ENCODE assay signal across 26 cellular contexts in the genomic region with DNA sequence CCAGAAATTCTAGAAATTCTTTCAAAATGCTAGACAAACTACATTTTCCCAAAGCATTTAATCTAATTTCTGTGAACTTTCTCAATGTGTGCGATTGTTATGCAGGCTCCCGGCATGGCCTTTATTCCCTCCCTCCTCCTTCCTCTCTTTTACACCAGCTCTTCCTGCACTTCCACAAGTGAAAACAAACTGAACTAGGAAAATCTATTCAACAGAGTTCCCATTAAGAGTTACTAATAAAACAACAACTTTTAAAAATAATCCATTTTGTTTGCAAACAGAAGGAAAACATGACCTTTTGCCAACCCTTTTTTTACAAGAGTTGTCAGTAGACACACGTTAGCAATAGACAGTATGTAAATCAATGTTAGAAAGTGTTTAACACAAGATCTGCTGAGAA.
A peak's percentile ranks its signal among the peaks of the same experiment; 100 is the strongest.
DNase-seq lines count a peak whose midpoint lies in the region; ATAC-seq and TF ChIP-seq lines count a peak whose summit lies in the region.
"Had no signal": no experiment of that assay in that cellular context is flagged by ENCODE, and none has a peak within 500 bp of the region (broad histone marks: within the 10 kb centered on the region; RNA-seq: fewer than 3 reads in every experiment).

No MANE protein-coding gene starts in this region.

- H2AFZ ChIP-seq in Karpas-422 (ENCODE audit: low read length), result no peak overlapping the region

- H3K9me2 ChIP-seq in Karpas-422 (replicated peaks; ENCODE audit: insufficient read depth, low read length), result no peaks in the 10 kb centered on the region

- H3K9ac ChIP-seq in Karpas-422 (ENCODE audit: low read length), result no peak overlapping the region

- no peak for DNase-seq in activated naive CD8-positive, alpha-beta T cell treated with anti-CD3 and anti-CD28 coated beads for 36 hours
- DNase-seq in activated naive CD4-positive, alpha-beta T cell treated with anti-CD3 and anti-CD28 coated beads, Interleukin-2, amount 50 U/mL, for 72 hours (ENCODE audit: low spot score in 2 of 2), result no peak
- DNase-seq in right lobe of liver (no peak), thyroid gland (no peak), Karpas-422 (no peak)
- DNase-seq: ACHN; activated CD4-positive, alpha-beta T cell treated with anti-CD3 and anti-CD28 coated beads, Interleukin-2, amount 50 U/mL, for 48 hours; activated T-cell treated with anti-CD3 and anti-CD28 coated beads, Interleukin-2, amount 50 U/mL, for 72 hours; amniotic stem cell; immature natural killer cell; lower lobe of right lung; MM.1S; NCI-H1694; NCI-H748 treated with DMSO at 0.1 percent for 48 hours; OCI-M1; ovary; SHP77; stimulated activated CD4-positive, alpha-beta T cell treated with anti-CD3 and anti-CD28 coated beads, Interleukin-4, amount 100 ng/mL, for 24 hours had no signal

- H3K9me3 Mint-ChIP-seq in activated naive CD8-positive, alpha-beta T cell (ENCODE audit: low read depth), result no peaks in the 10 kb centered on the region
- no peaks in the 10 kb centered on the region for H3K9me3 Mint-ChIP-seq in activated naive CD8-positive, alpha-beta T cell treated with anti-CD3 and anti-CD28 coated beads for 36 hours
- no peaks in the 10 kb centered on the region for H3K9me3 Mint-ChIP-seq in activated naive CD4-positive, alpha-beta T cell treated with anti-CD3 and anti-CD28 coated beads, Interleukin-2, amount 50 U/mL, for 72 hours
- H3K9me3 Mint-ChIP-seq: activated T-cell treated with anti-CD3 and anti-CD28 coated beads, Interleukin-2, amount 50 U/mL, for 72 hours; immature natural killer cell; T-helper 1 cell treated with Interleukin-12 subunit alpha and Interleukin-12 subunit beta and Interleukin-4 antibody, amounts not matched to agents 30 μg/mL and 1 μg/mL, for 36 hours had no signal

- H3K36me3 Mint-ChIP-seq in activated naive CD8-positive, alpha-beta T cell, result no peaks in the 10 kb centered on the region
- H3K36me3 Mint-ChIP-seq in activated naive CD8-positive, alpha-beta T cell treated with anti-CD3 and anti-CD28 coated beads for 36 hours, result peaks cover 13% of the 10 kb centered on the region
- H3K36me3 Mint-ChIP-seq in activated naive CD4-positive, alpha-beta T cell treated with anti-CD3 and anti-CD28 coated beads, Interleukin-2, amount 50 U/mL, for 72 hours, result peaks cover 0 to 7% of the 10 kb centered on the region in 2 donors
- H3K36me3 Mint-ChIP-seq: immature natural killer cell had no signal

- peaks cover 90% of the 10 kb centered on the region for H3K4me1 Mint-ChIP-seq in activated naive CD8-positive, alpha-beta T cell (ENCODE audit: low read depth)
- peaks cover 87% of the 10 kb centered on the region for H3K4me1 Mint-ChIP-seq in activated naive CD8-positive, alpha-beta T cell treated with anti-CD3 and anti-CD28 coated beads for 36 hours

- H3K4me1 ChIP-seq in right lobe of liver (peaks cover 0 to 47% (median 24%) of the 10 kb centered on the region in 4 donors), thyroid gland (peaks cover 66 to 83% of the 10 kb centered on the region in 2 donors), Karpas-422 (ENCODE audit: low read length) (peaks cover 77% of the 10 kb centered on the region)

- intact Hi-C loops in right lobe of liver (cut with DNase I) (no loop called here), thyroid gland (cut with DNase I) (loop anchor here (10.0 kb wide), 1 partner anchor 97 kb away; the partner anchor contains the start of gene FOXO1)

- peak overlapping the region in 2 of 3 donors; percentile 12 to 29 for H3K27ac ChIP-seq in right lobe of liver
- peak overlapping the region; percentile 26 to 72 (median 56) for H3K27ac ChIP-seq in thyroid gland
- no peak overlapping the region for H3K27ac ChIP-seq in Karpas-422 (ENCODE audit: low read length)
- H3K27ac ChIP-seq: C4-2B, lower lobe of right lung, VCaP had no signal

- no peak overlapping the region for H3K4me2 ChIP-seq in Karpas-422 (ENCODE audit: low read depth, low read length, poor library complexity, severe bottlenecking)

- H3K9me3 ChIP-seq in right lobe of liver, result no peaks in the 10 kb centered on the region
- H3K9me3 ChIP-seq in thyroid gland, result no peaks in the 10 kb centered on the region
- H3K9me3 ChIP-seq in Karpas-422 (ENCODE audit: low read length), result no peaks in the 10 kb centered on the region
- H3K9me3 ChIP-seq: HAP-1, lower lobe of right lung, ovary had no signal

- H4K20me1 ChIP-seq in Karpas-422 (ENCODE audit: insufficient read depth, low read depth, low read length), result peaks cover 69% of the 10 kb centered on the region

- TF ChIP-seq CTCF in right lobe of liver (IDR thresholded peaks at IDR 0.05) (no peak), thyroid gland (IDR thresholded peaks at IDR 0.05) (no peak)

- 19% methylated on average over 3 of the region's 3 CpGs for WGBS in right lobe of liver (ENCODE audit: insufficient coverage, low coverage, low lambda C conversion rate, missing lambda C conversion rate)
- WGBS in thyroid gland, 2 donors, result 18 to 23% methylated on average over 3 of the region's 3 CpGs

- no peak for ATAC-seq in activated naive CD4-positive, alpha-beta T cell treated with anti-CD3 and anti-CD28 coated beads, Interleukin-2, amount 50 U/mL, for 72 hours
- ATAC-seq in right lobe of liver (no peak), HG03457 (IDR thresholded peaks at IDR 0.05; ENCODE audit: unreplicated experiment) (no peak), HG03342 (IDR thresholded peaks at IDR 0.05; ENCODE audit: unreplicated experiment) (no peak)
- ATAC-seq: activated T-cell treated with anti-CD3 and anti-CD28 coated beads, Interleukin-2, amount 50 U/mL, for 72 hours; lower lobe of right lung had no signal

- peaks cover 96% of the 10 kb centered on the region for H3K79me2 ChIP-seq in Karpas-422 (ENCODE audit: low read length)

- H3K4me3 ChIP-seq in right lobe of liver (no peak overlapping the region), thyroid gland (replicated peaks in 1 of 3) (no peak overlapping the region), Karpas-422 (ENCODE audit: low read length) (no peak overlapping the region)
- H3K4me3 ChIP-seq: HAP-1, lower lobe of right lung, ovary, skin epidermis had no signal

- H3K27me3 ChIP-seq in right lobe of liver (no peaks in the 10 kb centered on the region), thyroid gland (no peaks in the 10 kb centered on the region), Karpas-422 (ENCODE audit: low read length) (no peaks in the 10 kb centered on the region)
- H3K27me3 ChIP-seq: ovary had no signal

- no peaks in the 10 kb centered on the region for H3K27me3 Mint-ChIP-seq in activated naive CD8-positive, alpha-beta T cell
- H3K27me3 Mint-ChIP-seq in activated naive CD8-positive, alpha-beta T cell treated with anti-CD3 and anti-CD28 coated beads for 36 hours, result no peaks in the 10 kb centered on the region

- peak overlapping the region; percentile 62 for H3K27ac Mint-ChIP-seq in activated naive CD8-positive, alpha-beta T cell
- no peak overlapping the region for H3K27ac Mint-ChIP-seq in activated naive CD8-positive, alpha-beta T cell treated with anti-CD3 and anti-CD28 coated beads for 36 hours
- peak overlapping the region; percentile 55 to 73 for H3K27ac Mint-ChIP-seq in activated naive CD4-positive, alpha-beta T cell treated with anti-CD3 and anti-CD28 coated beads, Interleukin-2, amount 50 U/mL, for 72 hours
- H3K27ac Mint-ChIP-seq: activated T-cell treated with anti-CD3 and anti-CD28 coated beads, Interleukin-2, amount 50 U/mL, for 72 hours; T-helper 1 cell treated with Interleukin-12 subunit alpha and Interleukin-12 subunit beta and Interleukin-4 antibody, amounts not matched to agents 30 μg/mL and 1 μg/mL, for 36 hours had no signal

- H3K4me3 Mint-ChIP-seq in activated naive CD8-positive, alpha-beta T cell, result no peak overlapping the region
- H3K4me3 Mint-ChIP-seq in activated naive CD8-positive, alpha-beta T cell treated with anti-CD3 and anti-CD28 coated beads for 36 hours, result no peak overlapping the region
- H3K4me3 Mint-ChIP-seq: activated T-cell treated with anti-CD3 and anti-CD28 coated beads, Interleukin-2, amount 50 U/mL, for 72 hours; immature natural killer cell; T-helper 1 cell treated with Interleukin-12 subunit alpha and Interleukin-12 subunit beta and Interleukin-4 antibody, amounts not matched to agents 30 μg/mL and 1 μg/mL, for 36 hours had no signal

- TF ChIP-seq POLR2A in right lobe of liver (IDR thresholded peaks at IDR 0.05) (no peak), thyroid gland (IDR thresholded peaks at IDR 0.05) (no peak)

- H3K36me3 ChIP-seq in right lobe of liver (no peaks in the 10 kb centered on the region), thyroid gland (no peaks in the 10 kb centered on the region), Karpas-422 (ENCODE audit: insufficient read depth, low read length) (no peaks in the 10 kb centered on the region)
- H3K36me3 ChIP-seq: HAP-1, lower lobe of right lung, ovary had no signal
